Comparison of ENCODE assay signal across 18 cellular contexts in the genomic region with DNA sequence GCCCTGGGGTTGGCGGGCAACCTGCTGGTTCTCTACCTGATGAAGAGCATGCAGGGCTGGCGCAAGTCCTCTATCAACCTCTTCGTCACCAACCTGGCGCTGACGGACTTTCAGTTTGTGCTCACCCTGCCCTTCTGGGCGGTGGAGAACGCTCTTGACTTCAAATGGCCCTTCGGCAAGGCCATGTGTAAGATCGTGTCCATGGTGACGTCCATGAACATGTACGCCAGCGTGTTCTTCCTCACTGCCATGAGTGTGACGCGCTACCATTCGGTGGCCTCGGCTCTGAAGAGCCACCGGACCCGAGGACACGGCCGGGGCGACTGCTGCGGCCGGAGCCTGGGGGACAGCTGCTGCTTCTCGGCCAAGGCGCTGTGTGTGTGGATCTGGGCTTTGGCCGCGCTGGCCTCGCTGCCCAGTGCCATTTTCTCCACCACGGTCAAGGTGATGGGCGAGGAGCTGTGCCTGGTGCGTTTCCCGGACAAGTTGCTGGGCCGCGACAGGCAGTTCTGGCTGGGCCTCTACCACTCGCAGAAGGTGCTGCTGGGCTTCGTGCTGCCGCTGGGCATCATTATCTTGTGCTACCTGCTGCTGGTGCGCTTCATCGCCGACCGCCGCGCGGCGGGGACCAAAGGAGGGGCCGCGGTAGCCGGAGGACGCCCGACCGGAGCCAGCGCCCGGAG. TPM values are rescaled to one million over a fixed set of nuclear protein-coding genes. Genes with fewer than 3 reads are reported as not detected.
DNase-seq lines count a peak whose midpoint lies in the region; ATAC-seq and TF ChIP-seq lines count a peak whose summit lies in the region.
"Had no signal": no experiment of that assay in that cellular context is flagged by ENCODE, and none has a peak within 500 bp of the region (broad histone marks: within the 10 kb centered on the region; RNA-seq: fewer than 3 reads in every experiment).

No MANE protein-coding gene starts in this region.

- ATAC-seq in activated CD4-positive, alpha-beta T cell treated with anti-CD3 and anti-CD28 coated beads for 36 hours: no peak
- ATAC-seq: activated T-cell treated with anti-CD3 and anti-CD28 coated beads, Interleukin-2, amount 50 U/mL, for 72 hours had no signal

- H3K27me3 ChIP-seq in brain microvascular endothelial cell (replicated peaks) (peaks cover 17% of the 10 kb centered on the region), subcutaneous abdominal adipose tissue (ENCODE audit: control insufficient read depth in 5 of 5, insufficient read depth in 4 of 5, low read length in 5 of 5) (peaks cover 33 to 48% (median 36%) of the 10 kb centered on the region in 5 donors)

- no peak for TF ChIP-seq CTCF in brain microvascular endothelial cell (IDR thresholded peaks at IDR 0.05; ENCODE audit: low read depth, low read length, missing control alignments)
- no peak for TF ChIP-seq CTCF in GM20000 (IDR thresholded peaks at IDR 0.05; ENCODE audit: extremely low read depth, missing control alignments)
- TF ChIP-seq CTCF in lower leg skin (IDR thresholded peaks at IDR 0.05): no peak

- H3K36me3 Mint-ChIP-seq in activated CD4-positive, alpha-beta T cell treated with anti-CD3 and anti-CD28 coated beads for 36 hours (ENCODE audit: low read depth): no peaks in the 10 kb centered on the region
- H3K36me3 Mint-ChIP-seq in activated CD4-positive, alpha-beta T cell treated with anti-CD3 and anti-CD28 coated beads, Interleukin-2, amount 10 ng/mL, durations not matched to agents 7 days and 5 days (ENCODE audit: low read depth): no peaks in the 10 kb centered on the region

- 25 to 64% methylated on average over 12 to 33 of the region's 53 CpGs for WGBS in lower leg skin, 2 donors

- intact Hi-C loops in activated CD4-positive, alpha-beta T cell treated with anti-CD3 and anti-CD28 coated beads for 36 hours (cut with DNase I, micrococcal nuclease): loop anchor here in 1 of 2 experiments (10.0 kb wide), 1 partner anchor 1222 kb away; a partner anchor contains a TSS
- intact Hi-C loops in lower leg skin (cut with DNase I; ENCODE audit: low total_unique reads): loop anchor here (10.0 kb wide), 1 partner anchor 502 kb away; no protein-coding TSS in a partner anchor

- H3K4me1 ChIP-seq in subcutaneous abdominal adipose tissue (ENCODE audit: control insufficient read depth in 5 of 5, insufficient read depth in 5 of 5, low read length in 5 of 5): peaks cover 2 to 23% (median 16%) of the 10 kb centered on the region in 5 donors
- H3K4me1 ChIP-seq: pancreas had no signal

- no peak overlapping the region for H3K4me3 Mint-ChIP-seq in activated CD4-positive, alpha-beta T cell treated with anti-CD3 and anti-CD28 coated beads for 36 hours
- no peak overlapping the region for H3K4me3 Mint-ChIP-seq in activated CD4-positive, alpha-beta T cell treated with anti-CD3 and anti-CD28 coated beads, Interleukin-2, amount 10 ng/mL, durations not matched to agents 7 days and 5 days
- H3K4me3 Mint-ChIP-seq: activated T-cell treated with anti-CD3 and anti-CD28 coated beads, Interleukin-2, amount 50 U/mL, for 72 hours had no signal

- H3K36me3 ChIP-seq in brain microvascular endothelial cell (replicated peaks) (no peaks in the 10 kb centered on the region), subcutaneous abdominal adipose tissue (ENCODE audit: control insufficient read depth in 5 of 5, insufficient read depth in 5 of 5, low read length in 5 of 5) (no peaks in the 10 kb centered on the region)
- H3K36me3 ChIP-seq: pancreas, stomach had no signal

- peaks cover 44% of the 10 kb centered on the region for H3K27me3 Mint-ChIP-seq in activated CD4-positive, alpha-beta T cell treated with anti-CD3 and anti-CD28 coated beads for 36 hours
- peaks cover 63% of the 10 kb centered on the region for H3K27me3 Mint-ChIP-seq in activated CD4-positive, alpha-beta T cell treated with anti-CD3 and anti-CD28 coated beads, Interleukin-2, amount 10 ng/mL, durations not matched to agents 7 days and 5 days

- H3K9me3 Mint-ChIP-seq in activated CD4-positive, alpha-beta T cell treated with anti-CD3 and anti-CD28 coated beads for 36 hours (ENCODE audit: low read depth): no peaks in the 10 kb centered on the region
- no peaks in the 10 kb centered on the region for H3K9me3 Mint-ChIP-seq in activated CD4-positive, alpha-beta T cell treated with anti-CD3 and anti-CD28 coated beads, Interleukin-2, amount 10 ng/mL, durations not matched to agents 7 days and 5 days
- H3K9me3 Mint-ChIP-seq: activated T-cell treated with anti-CD3 and anti-CD28 coated beads, Interleukin-2, amount 50 U/mL, for 72 hours had no signal

- H3K4me1 Mint-ChIP-seq in activated CD4-positive, alpha-beta T cell treated with anti-CD3 and anti-CD28 coated beads for 36 hours: no peaks in the 10 kb centered on the region
- H3K4me1 Mint-ChIP-seq in activated CD4-positive, alpha-beta T cell treated with anti-CD3 and anti-CD28 coated beads, Interleukin-2, amount 10 ng/mL, durations not matched to agents 7 days and 5 days: no peaks in the 10 kb centered on the region

- peak; percentile 6 for DNase-seq in activated CD4-positive, alpha-beta T cell treated with anti-CD3 and anti-CD28 coated beads for 36 hours
- no peak for DNase-seq in activated CD4-positive, alpha-beta T cell treated with anti-CD3 and anti-CD28 coated beads, Interleukin-2, amount 10 ng/mL, durations not matched to agents 7 days and 5 days
- DNase-seq in brain microvascular endothelial cell (no peak), left kidney (ENCODE audit: low read depth, low spot score) (peak; percentile 6), GM20000 (ENCODE audit: low spot score) (no peak), NCI-H1048 (lab: John Stamatoyannopoulos, UW) (no peak), lower leg skin (ENCODE audit: low spot score in 2 of 2) (no peak)
- DNase-seq: activated CD4-positive, alpha-beta T cell treated with anti-CD3 and anti-CD28 coated beads, Interleukin-2, amount 50 U/mL, for 4 hours; activated T-cell treated with anti-CD3 and anti-CD28 coated beads, Interleukin-2, amount 50 U/mL, for 72 hours; amniotic stem cell; dermis blood vessel endothelial cell; mesendoderm; NCI-H446; stomach had no signal

- no peak overlapping the region for H3K27ac ChIP-seq in brain microvascular endothelial cell
- no peak overlapping the region for H3K27ac ChIP-seq in subcutaneous abdominal adipose tissue (ENCODE audit: low read depth, low read length)
- H3K27ac ChIP-seq: pancreas, stomach had no signal

- H3K4me3 ChIP-seq in brain microvascular endothelial cell (ENCODE audit: low read depth, low read length) (peak overlapping the region; percentile 63), subcutaneous abdominal adipose tissue (ENCODE audit: low read depth in 1 of 5, low read length in 5 of 5) (peak overlapping the region; percentile 50 to 68 (median 62)), lower leg skin (ENCODE audit: low read depth, poor library complexity, severe bottlenecking) (no peak overlapping the region)

- no peak overlapping the region for H3K27ac Mint-ChIP-seq in activated CD4-positive, alpha-beta T cell treated with anti-CD3 and anti-CD28 coated beads for 36 hours
- no peak overlapping the region for H3K27ac Mint-ChIP-seq in activated CD4-positive, alpha-beta T cell treated with anti-CD3 and anti-CD28 coated beads, Interleukin-2, amount 10 ng/mL, durations not matched to agents 7 days and 5 days
- H3K27ac Mint-ChIP-seq: activated T-cell treated with anti-CD3 and anti-CD28 coated beads, Interleukin-2, amount 50 U/mL, for 72 hours had no signal

- TF ChIP-seq POLR2A in lower leg skin (IDR thresholded peaks at IDR 0.05): no peak

- in situ Hi-C loops in brain microvascular endothelial cell (cut with HindIII; ENCODE audit: low pct_ligation_motif_present, low sequenced_read_pairs): no loop called here

- H3K9me3 ChIP-seq in subcutaneous abdominal adipose tissue (ENCODE audit: control insufficient read depth in 5 of 5, low read length in 5 of 5): no peaks in the 10 kb centered on the region
- H3K9me3 ChIP-seq: pancreas, stomach had no signal

- H3K9ac ChIP-seq in subcutaneous abdominal adipose tissue (ENCODE audit: low read length in 5 of 5): no peak overlapping the region

- CTCF ChIA-PET in activated CD4-positive, alpha-beta T cell treated with anti-CD3 and anti-CD28 coated beads for 36 hours (lab: Charles Lee): interaction anchor here (0.6 to 3.0 kb wide), 3 partner anchors 9 to 435 kb away, joined by 3 to 15 read pairs (median 4); no protein-coding TSS in a partner anchor
- CTCF ChIA-PET in activated CD4-positive, alpha-beta T cell treated with anti-CD3 and anti-CD28 coated beads, Interleukin-2, amount 10 ng/mL, durations not matched to agents 7 days and 5 days (lab: Charles Lee): no interaction called here

- POLR2A ChIA-PET in activated CD4-positive, alpha-beta T cell treated with anti-CD3 and anti-CD28 coated beads for 36 hours (lab: Charles Lee): no interaction called here
- POLR2A ChIA-PET in activated CD4-positive, alpha-beta T cell treated with anti-CD3 and anti-CD28 coated beads, Interleukin-2, amount 10 ng/mL, durations not matched to agents 7 days and 5 days (lab: Charles Lee): no interaction called here

RNA-seq across cellular contexts. Expression of a gene that starts 1.0 kb away (rescaled TPM):
- total RNA-seq in activated CD4-positive, alpha-beta T cell treated with anti-CD3 and anti-CD28 coated beads for 36 hours: not detected
- not detected for total RNA-seq in activated CD4-positive, alpha-beta T cell treated with anti-CD3 and anti-CD28 coated beads, Interleukin-2, amount 10 ng/mL, durations not matched to agents 7 days and 5 days
- total RNA-seq in lower leg skin: not detected
- total RNA-seq: A673; activated T-cell treated with anti-CD3 and anti-CD28 coated beads, Interleukin-2, amount 50 U/mL, for 72 hours; dermis blood vessel endothelial cell; SK-MEL-5; stomach had no signal

RNA-seq across cellular contexts. Expression of a gene that starts 45.4 kb away (rescaled TPM):
- not detected for total RNA-seq in activated CD4-positive, alpha-beta T cell treated with anti-CD3 and anti-CD28 coated beads for 36 hours
- total RNA-seq in activated CD4-positive, alpha-beta T cell treated with anti-CD3 and anti-CD28 coated beads, Interleukin-2, amount 10 ng/mL, durations not matched to agents 7 days and 5 days: not detected
- 1 to 10 TPM in 2 of 4 donors, under 1 TPM in 2; 0.22 to 1.2 (median 0.77) TPM for total RNA-seq in lower leg skin
- total RNA-seq: SK-MEL-5 had no signal

RNA-seq across cellular contexts. Expression of a gene that starts 47.3 kb away (rescaled TPM):
- not detected for total RNA-seq in activated CD4-positive, alpha-beta T cell treated with anti-CD3 and anti-CD28 coated beads for 36 hours
- total RNA-seq in activated CD4-positive, alpha-beta T cell treated with anti-CD3 and anti-CD28 coated beads, Interleukin-2, amount 10 ng/mL, durations not matched to agents 7 days and 5 days: under 1 TPM in 1 of 2 experiments, not detected in 1; 0.19 TPM
- total RNA-seq in lower leg skin: 1 to 10 TPM in 3 of 4 donors, under 1 TPM in 1; 0.80 to 2.1 (median 1.3) TPM
- total RNA-seq: activated T-cell treated with anti-CD3 and anti-CD28 coated beads, Interleukin-2, amount 50 U/mL, for 72 hours; dermis blood vessel endothelial cell; stomach had no signal

Comparison
In these comparisons a context has a peak if more than half of its experiments do, and no peak if none do; other contexts are left out.
1. DNase-seq: peak in activated CD4-positive, alpha-beta T cell treated with anti-CD3 and anti-CD28 coated beads for 36 hours (single experiment) and left kidney (single experiment); none in activated CD4-positive, alpha-beta T cell treated with anti-CD3 and anti-CD28 coated beads, Interleukin-2, amount 10 ng/mL, durations not matched to agents 7 days and 5 days (single experiment), brain microvascular endothelial cell (single experiment), GM20000 (single experiment), NCI-H1048 (single experiment) and lower leg skin (0 of 2).